10 cellular contexts compared by ENCODE assay signal in the genomic region with DNA sequence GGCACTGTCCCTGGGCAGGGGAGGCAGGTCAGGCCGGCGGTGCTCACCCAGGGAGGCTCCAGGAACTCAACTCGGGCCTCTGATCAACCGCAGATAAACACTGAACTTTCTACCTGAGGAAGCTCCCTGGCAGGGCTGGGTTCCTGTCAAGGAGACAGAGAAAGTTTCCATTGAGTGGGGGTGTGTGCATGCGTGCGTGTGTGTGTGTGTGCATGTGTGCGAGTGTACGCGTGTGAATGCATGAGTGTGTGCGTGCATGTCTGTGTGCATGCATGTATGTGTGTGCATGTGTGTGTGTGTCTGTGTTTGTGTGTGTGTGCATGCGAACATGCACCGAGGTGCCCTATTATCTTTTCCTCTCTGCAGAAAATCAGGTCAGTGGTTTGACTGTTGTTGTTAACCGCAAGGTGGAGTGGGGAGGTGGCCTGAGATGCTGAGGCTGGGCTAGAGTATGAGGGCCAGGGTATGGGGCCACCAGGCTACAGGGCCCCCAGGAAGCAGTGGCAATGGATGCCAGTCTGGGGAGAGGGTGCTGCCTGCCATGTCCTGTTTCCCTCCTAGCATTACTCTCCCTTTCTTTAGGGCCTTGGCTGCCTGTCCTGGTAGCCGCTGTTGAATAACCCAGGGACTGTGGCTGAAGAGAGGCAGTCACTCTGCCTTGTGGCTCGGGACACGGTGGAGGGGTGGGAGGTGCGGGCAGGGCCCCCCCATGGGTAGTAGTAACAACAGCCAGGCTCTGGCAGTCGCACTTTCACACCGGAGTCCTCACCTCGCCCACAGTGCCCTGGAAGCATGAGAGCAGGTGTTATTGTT. TPM values are rescaled to one million over a fixed set of nuclear protein-coding genes. Genes with fewer than 3 reads are reported as not detected.
DNase-seq lines count a peak whose midpoint lies in the region; ATAC-seq, FAIRE-seq and TF ChIP-seq lines count a peak whose summit lies in the region.
"Had no signal": no experiment of that assay in that cellular context is flagged by ENCODE, and none has a peak within 500 bp of the region (broad histone marks: within the 10 kb centered on the region; RNA-seq: fewer than 3 reads in every experiment).

No MANE protein-coding gene starts in this region.

- H3K4me3 ChIP-seq in cardiac muscle cell (no peak overlapping the region), GM12878 (no peak overlapping the region), urinary bladder (ENCODE audit: low read depth, low read length) (no peak overlapping the region)

- H2AFZ ChIP-seq in GM12878 (ENCODE audit: control insufficient read depth, low read depth, low read length) = no peak overlapping the region

- no peak for TF ChIP-seq POLR2A in GM12878 (IDR thresholded peaks at IDR 0.05; ENCODE audit: low read depth, low read length)

- TF ChIP-seq CTCF in cardiac muscle cell (IDR thresholded peaks at IDR 0.05; ENCODE audit: low read depth, low read length) (no peak), GM12878 (IDR thresholded peaks at IDR 0.05 in 2 of 3, conservative IDR thresholded peaks at IDR 0.05 in 1 of 3; ENCODE audit: control insufficient read depth in 2 of 3, extremely low read depth in 1 of 3, insufficient read depth in 1 of 3, low read depth in 3 of 3, low read length in 3 of 3) (no peak), nephron (IDR thresholded peaks at IDR 0.05; ENCODE audit: unreplicated experiment in 3 of 3) (no peak)

- peak in 1 of 2 experiments; percentile 43; a peak in 3 of 4 replicates for TF ChIP-seq EP300 in GM12878 (IDR thresholded peaks at IDR 0.05; ENCODE audit: borderline replicate concordance in 1 of 2, control insufficient read depth in 1 of 2, low read depth in 2 of 2, low read length in 2 of 2)

- DNase-seq in cardiac muscle cell (ENCODE audit: low read depth in 1 of 2, low spot score in 1 of 2) = no peak
- DNase-seq in Right ventricle myocardium inferior (ENCODE audit: missing footprints) = no peak
- DNase-seq in GM12878 (ENCODE audit: low read depth, low spot score) = no peak
- DNase-seq in DMS114 treated with DMSO at 0.1 percent for 48 hours (lab: John Stamatoyannopoulos, UW; ENCODE audit: unreplicated experiment) = no peak
- DNase-seq in amygdala (lab: John Stamatoyannopoulos, UW) = no peak
- DNase-seq: HCEC 1CT had no signal

- ATAC-seq in Right ventricle myocardium inferior (no peak), GM12878 (peak; percentile 52), GM19395 (IDR thresholded peaks at IDR 0.05; ENCODE audit: unreplicated experiment) (no peak)

- RAD21 ChIA-PET in GM12878 (lab: Charles Lee; ENCODE audit: unreplicated experiment) = interaction anchor here (1.0 to 16.5 kb wide), 8 partner anchors 9 to 95 kb away, joined by 4 to 514 read pairs (median 8); partner anchors contain the start of gene CCR7

- intact Hi-C loops in Right ventricle myocardium inferior (cut with DNase I) = loop anchor here (2.0 kb wide), 1 partner anchor 14 kb away; no protein-coding TSS in a partner anchor
- intact Hi-C loops in GM12878 (cut with micrococcal nuclease; ENCODE audit: unreplicated experiment) = loop anchor here (2.0 to 10.0 kb wide), 2 partner anchors 20 to 254 kb away; partner anchors contain the start of gene KRT28

- POLR2A ChIA-PET in GM12878 (lab: Charles Lee) = interaction anchor here (0.9 to 4.8 kb wide), 6 partner anchors 8 to 125 kb away, joined by 3 to 50 read pairs (median 16); partner anchors contain the start of genes CCR7 and TOP2A

- peaks cover 30% of the 10 kb centered on the region for H3K4me1 ChIP-seq in cardiac muscle cell (ENCODE audit: low read depth)
- peaks cover 61% of the 10 kb centered on the region for H3K4me1 ChIP-seq in GM12878 (ENCODE audit: control insufficient read depth, insufficient read depth, low read length)
- H3K4me1 ChIP-seq in urinary bladder (ENCODE audit: insufficient read depth) = peaks cover 1% of the 10 kb centered on the region

- no peak for TF ChIP-seq RAD21 in GM12878 (IDR thresholded peaks at IDR 0.05; ENCODE audit: insufficient read depth, low read depth, low read length)

- in situ Hi-C loops in GM12878 (cut with MboI) = loop anchor here (25.0 kb wide), 1 partner anchor 104 kb away; the partner anchor contains the start of gene IGFBP4

- peak overlapping the region; percentile 68 for H3K4me2 ChIP-seq in GM12878 (ENCODE audit: control insufficient read depth, insufficient read depth)

- no peak overlapping the region; the same call in 1 of the 2 replicates for H3K9ac ChIP-seq in GM12878 (ENCODE audit: control insufficient read depth, insufficient read depth, low read length)

- CTCF ChIA-PET in GM12878 (lab: Yijun Ruan, JAX) = interaction anchor here (0.6 to 19.2 kb wide), 11 partner anchors 6 to 1259 kb away, joined by 3 to 318 read pairs (median 4); partner anchors contain the start of genes CCR7 and IGFBP4

- H3K27me3 ChIP-seq in cardiac muscle cell (no peaks in the 10 kb centered on the region), GM12878 (replicated peaks in 1 of 2; ENCODE audit: control insufficient read depth in 2 of 2, insufficient read depth in 2 of 2, low read length in 1 of 2) (no peaks in the 10 kb centered on the region; a peak in 1 of 4 replicates)

- peak overlapping the region in 1 of 3 experiments; percentile 43 for H3K4me3 Mint-ChIP-seq in nephron

- H3K27me3 Mint-ChIP-seq in nephron (ENCODE audit: low read depth) = peaks cover 3% of the 10 kb centered on the region

- no TSS peak for BruUV-seq in GM12878 (replicated peaks; lab: Mats Ljungman, UMichigan)

- FAIRE-seq in GM12878 (lab: Jason Lieb, UNC) = no peak

- H3K9me3 Mint-ChIP-seq in nephron = no peaks in the 10 kb centered on the region

- WGBS in GM12878 (ENCODE audit: insufficient coverage, insufficient replicate concordance, low lambda C conversion rate, missing lambda C conversion rate) = 47% methylated on average over 20 of the region's 20 CpGs
- 81% methylated on average over 20 of the region's 20 CpGs for whole genome bisulfite sequencing in urinary bladder

- H4K20me1 ChIP-seq in GM12878 (ENCODE audit: control insufficient read depth, insufficient read depth) = no peaks in the 10 kb centered on the region

- H3K27ac ChIP-seq in cardiac muscle cell (peak overlapping the region; percentile 14), GM12878 (ENCODE audit: control insufficient read depth, insufficient read depth) (peak overlapping the region; percentile 48), urinary bladder (ENCODE audit: low read depth) (peak overlapping the region; percentile 91)

- H3K36me3 Mint-ChIP-seq in nephron (ENCODE audit: low read depth) = no peaks in the 10 kb centered on the region

- SMC1A ChIA-PET in GM12878 (lab: Charles Lee; ENCODE audit: uncharacterized antibody, unreplicated experiment) = interaction anchor here (0.6 to 15.5 kb wide), 8 partner anchors 8 to 124 kb away, joined by 3 to 430 read pairs (median 10); partner anchors contain the start of genes CCR7 and TOP2A

- no peaks in the 10 kb centered on the region for H3K79me2 ChIP-seq in GM12878 (ENCODE audit: control insufficient read depth, insufficient read depth, low read length)

- H3K36me3 ChIP-seq in cardiac muscle cell = no peaks in the 10 kb centered on the region
- no peaks in the 10 kb centered on the region for H3K36me3 ChIP-seq in GM12878 (ENCODE audit: control insufficient read depth in 2 of 2, insufficient read depth in 2 of 2, low read length in 1 of 2)
- H3K36me3 ChIP-seq in urinary bladder (ENCODE audit: insufficient read depth) = no peaks in the 10 kb centered on the region

- peak overlapping the region; percentile 93 to 99 (median 99) for H3K27ac Mint-ChIP-seq in nephron

- peaks cover 73% of the 10 kb centered on the region for H3K4me1 Mint-ChIP-seq in nephron

- H3K9me3 ChIP-seq in cardiac muscle cell (ENCODE audit: low read depth) = no peaks in the 10 kb centered on the region
- H3K9me3 ChIP-seq in GM12878 (replicated peaks; ENCODE audit: control insufficient read depth, insufficient read depth, low read length) = no peaks in the 10 kb centered on the region; the same call in 2 of the 3 replicates

RNA-seq across cellular contexts. Expression of gene CCR7, which starts 24.0 kb away (rescaled TPM):
- total RNA-seq in cardiac muscle cell = 0.28 TPM in 1 of 2 replicates, not detected in the other
- polyA plus RNA-seq in cardiac muscle cell = 0.57 TPM in 1 of 2 replicates, not detected in the other
- not detected for total RNA-seq in Right ventricle myocardium inferior
- 1,072 and 1,160 TPM in 2 replicates for total RNA-seq in GM12878 (2013; cell fraction: nucleolus; rRNA removed)
- total RNA-seq in GM12878 (2014; rRNA removed) = 235 and 242 TPM in 2 replicates
- total RNA-seq in GM12878 (2014; rRNA removed; fragmentation: Illumina TruSeq; extraction: Trizol) = 131 and 136 TPM in 2 replicates
- 192 and 209 TPM in 2 replicates for total RNA-seq in GM12878 (2021)
- polyA plus RNA-seq in GM12878 (2011; ENCODE audit: low read depth) = 96.4 TPM
- polyA plus RNA-seq in GM12878 (2011; rRNA removed) = 696 and 1,171 TPM in 2 replicates
- polyA plus RNA-seq in GM12878 (2011; cell fraction: cytosol; rRNA removed) = 1,486 and 1,699 TPM in 2 replicates
- 1,140 and 1,750 TPM in 2 replicates for polyA plus RNA-seq in GM12878 (2011; cell fraction: nucleus; rRNA removed)
- polyA plus RNA-seq in GM12878 (2012) = 149 and 215 TPM in 2 replicates
- polyA plus RNA-seq in GM12878 (2014; fragmentation: Illumina TruSeq; extraction: Trizol) = 171 and 245 TPM in 2 replicates
- 100 to 1,000 TPM; 235 to 294 TPM for polyA plus RNA-seq in GM12878 (2014; fragmentation: Nextera tagmentation; extraction: Ambion mirVana)
- 258 and 274 TPM in 2 replicates for polyA plus RNA-seq in GM12878 (2014; rRNA removed)
- 100 to 1,000 TPM; 571 to 606 TPM for polyA plus RNA-seq in GM12878 (2016; fragmentation: Nextera tagmentation; extraction: Ambion mirVana)
- 2,298 and 2,348 TPM in 2 replicates for polyA minus RNA-seq in GM12878 (2011; rRNA and poly(A)+ RNA removed)
- polyA minus RNA-seq in GM12878 (2011; cell fraction: cytosol; rRNA and poly(A)+ RNA removed) = 332 and 352 TPM in 2 replicates
- polyA minus RNA-seq in GM12878 (2011; cell fraction: nucleus; rRNA and poly(A)+ RNA removed) = 378 and 542 TPM in 2 replicates
- 0.58 TPM for total RNA-seq in urinary bladder
- 0.39 TPM for polyA plus RNA-seq in urinary bladder

RNA-seq across cellular contexts. Expression of gene TNS4, which starts 39.8 kb away (rescaled TPM):
- total RNA-seq in cardiac muscle cell (not detected in 2 replicates), Right ventricle myocardium inferior (not detected), GM12878 (2014; rRNA removed) (0.16 and 0.34 TPM in 2 replicates), GM12878 (2014; rRNA removed; fragmentation: Illumina TruSeq; extraction: Trizol) (0.31 and 0.46 TPM in 2 replicates), GM12878 (2021) (0.90 and 1.0 TPM in 2 replicates), urinary bladder (5.4 TPM)
- polyA plus RNA-seq in cardiac muscle cell (not detected in 2 replicates), GM12878 (2011; rRNA removed) (0.35 and 0.69 TPM in 2 replicates), GM12878 (2014; fragmentation: Illumina TruSeq; extraction: Trizol) (0.49 and 0.85 TPM in 2 replicates), GM12878 (2014; fragmentation: Nextera tagmentation; extraction: Ambion mirVana) (not detected), GM12878 (2014; rRNA removed) (0.67 and 1.2 TPM in 2 replicates), GM12878 (2016; fragmentation: Nextera tagmentation; extraction: Ambion mirVana) (under 1 TPM; 0.10 to 0.79 TPM), urinary bladder (5.0 TPM)
- 1.9 and 3.5 TPM in 2 replicates for total RNA-seq in GM12878 (2013; cell fraction: nucleolus; rRNA removed)
- not detected for polyA plus RNA-seq in GM12878 (2011; ENCODE audit: low read depth)
- polyA plus RNA-seq in GM12878 (2011; cell fraction: cytosol; rRNA removed) = 0.79 TPM in 2 replicates
- polyA plus RNA-seq in GM12878 (2011; cell fraction: nucleus; rRNA removed) = 0.39 and 0.61 TPM in 2 replicates
- polyA plus RNA-seq in GM12878 (2012) = 0.13 TPM in 1 of 2 replicates, not detected in the other
- polyA minus RNA-seq in GM12878 (2011; rRNA and poly(A)+ RNA removed) = 1.5 and 4.2 TPM in 2 replicates
- 0.21 and 1.3 TPM in 2 replicates for polyA minus RNA-seq in GM12878 (2011; cell fraction: cytosol; rRNA and poly(A)+ RNA removed)
- polyA minus RNA-seq in GM12878 (2011; cell fraction: nucleus; rRNA and poly(A)+ RNA removed) = 1.2 and 2.5 TPM in 2 replicates
- total RNA-seq: A673 had no signal

Comparison
In these comparisons a context has a peak if more than half of its experiments do, and no peak if none do; other contexts are left out.
1. H3K27ac ChIP-seq: peak in every context shown above with its lines; median percentile 91 in urinary bladder; 48 in GM12878; 14 in cardiac muscle cell.
2. RNA of gene CCR7, which starts 24.0 kb away (total RNA-seq): 131 to 1,160 TPM in GM12878; 0.58 TPM in urinary bladder (single experiment), not detected in Right ventricle myocardium inferior (single experiment) and 0.28 TPM in cardiac muscle cell; every median in the first group is over 10 times any median in the second.